ENCODE assay signal across 1 cellular context in genomic region chr3:9806688-9807589, GRCh38.
A peak's percentile ranks its signal among the peaks of the same experiment; 100 is the strongest.
TF ChIP-seq lines count a peak whose summit lies in the region.

No MANE protein-coding gene starts in this region.

TF ChIP-seq in HepG2, 621 proteins besides CTCF, POLR2A, EP300 and RAD21:
- TF ChIP-seq RBM22 (optimal IDR thresholded peaks at IDR 0.05; ENCODE audit: low read length) (peak; percentile 28), ZNF629 (CRISPR knock-in tag; conservative IDR thresholded peaks at IDR 0.05) (peak; percentile 73), AGO2 (optimal IDR thresholded peaks at IDR 0.05; ENCODE audit: low read depth, low read length) (peak; percentile 19), ZMYM4 (CRISPR knock-in tag; IDR thresholded peaks at IDR 0.05) (no peak)
